In the genomic region with DNA sequence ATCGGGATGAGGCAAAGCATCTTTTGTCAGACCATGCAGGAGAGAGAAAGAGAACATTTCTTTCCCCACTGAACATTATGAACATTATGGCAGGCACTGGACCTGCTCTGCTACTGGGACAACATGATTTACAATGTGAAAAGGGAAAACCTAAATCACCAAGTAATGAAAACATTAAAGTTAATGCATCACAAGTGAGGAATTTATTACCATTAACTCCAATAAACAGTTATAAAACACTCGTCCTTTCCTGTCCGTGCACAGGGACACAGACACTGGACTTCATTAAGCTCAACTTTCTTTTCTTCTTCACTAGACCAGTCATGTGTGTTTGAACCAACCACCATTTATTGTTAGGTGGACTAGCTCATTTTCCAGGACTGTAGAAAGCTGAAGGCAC, we compare ENCODE assay signal across 23 cellular contexts.
"Had no signal": no experiment of that assay in that cellular context is flagged by ENCODE, and none has a peak within 500 bp of the region (broad histone marks: within the 10 kb centered on the region; RNA-seq: fewer than 3 reads in every experiment).

No MANE protein-coding gene starts in this region.

- ATAC-seq: activated CD4-positive, alpha-beta T cell treated with anti-CD3 and anti-CD28 coated beads for 36 hours; activated naive CD8-positive, alpha-beta T cell treated with anti-CD3 and anti-CD28 coated beads, Interleukin-2, amount 50 U/mL, for 24 hours; heart left ventricle; left lobe of liver; lower lobe of right lung; naive thymus-derived CD4-positive, alpha-beta T cell; upper lobe of right lung; WTC11 had no signal

- H3K4me1 ChIP-seq: heart left ventricle, upper lobe of right lung had no signal

- H3K27ac ChIP-seq: epithelial cell of prostate, heart left ventricle, lower lobe of right lung, sigmoid colon, thoracic aorta, upper lobe of right lung had no signal

- H3K9me3 ChIP-seq: heart left ventricle, lower lobe of right lung, sigmoid colon, thoracic aorta, upper lobe of right lung had no signal

- H3K4me1 Mint-ChIP-seq: activated naive CD8-positive, alpha-beta T cell treated with anti-CD3 and anti-CD28 coated beads, Interleukin-2, amount 50 U/mL, for 24 hours; WTC11 had no signal

- H3K4me3 Mint-ChIP-seq: activated CD4-positive, alpha-beta T cell treated with anti-CD3 and anti-CD28 coated beads for 36 hours; activated naive CD8-positive, alpha-beta T cell treated with anti-CD3 and anti-CD28 coated beads, Interleukin-2, amount 50 U/mL, for 24 hours; activated T-cell treated with anti-CD3 and anti-CD28 coated beads, Interleukin-2, amount 50 U/mL, for 24 hours; naive thymus-derived CD4-positive, alpha-beta T cell; WTC11 had no signal

- H3K27me3 Mint-ChIP-seq: activated CD4-positive, alpha-beta T cell treated with anti-CD3 and anti-CD28 coated beads for 36 hours; activated naive CD8-positive, alpha-beta T cell treated with anti-CD3 and anti-CD28 coated beads, Interleukin-2, amount 50 U/mL, for 24 hours; activated T-cell treated with anti-CD3 and anti-CD28 coated beads, Interleukin-2, amount 50 U/mL, for 24 hours; naive thymus-derived CD4-positive, alpha-beta T cell had no signal

- DNase-seq: activated CD4-positive, alpha-beta T cell treated with anti-CD3 and anti-CD28 coated beads for 36 hours; activated CD4-positive, alpha-beta T cell treated with anti-CD3 and anti-CD28 coated beads, Interleukin-2, amount 50 U/mL, for 4 hours; activated CD8-positive, alpha-beta memory T cell treated with anti-CD3 and anti-CD28 coated beads for 24 hours; activated CD8-positive, alpha-beta memory T cell treated with anti-CD3 and anti-CD28 coated beads, Interleukin-2, amount 50 U/mL, for 4 hours; activated effector memory CD4-positive, alpha-beta T cell treated with Interleukin-2 at 50 U/mL for 16 hours; activated naive CD4-positive, alpha-beta T cell treated with anti-CD3 and anti-CD28 coated beads, Interleukin-2, amount 50 U/mL, for 16 hours; activated naive CD8-positive, alpha-beta T cell treated with anti-CD3 and anti-CD28 coated beads, Interleukin-2, amount 50 U/mL, for 24 hours; activated T-cell treated with anti-CD3 and anti-CD28 coated beads, Interleukin-2, amount 50 U/mL, for 24 hours; heart left ventricle; islet precursor cell; lower lobe of right lung; naive thymus-derived CD4-positive, alpha-beta T cell; retina; sigmoid colon; stimulated activated CD4-positive, alpha-beta T cell treated with anti-CD3 and anti-CD28 coated beads, Interleukin-4, amount 100 ng/mL, for 1 hour; stimulated activated naive CD4-positive, alpha-beta T cell treated with Interleukin-2 at 50 U/mL for 16 hours; T-helper 1 cell; T-helper 9 cell; upper lobe of right lung had no signal

- H3K36me3 ChIP-seq: heart left ventricle, lower lobe of right lung, sigmoid colon, thoracic aorta, upper lobe of right lung had no signal

- H3K4me3 ChIP-seq: heart left ventricle, lower lobe of right lung, sigmoid colon, thoracic aorta, upper lobe of right lung had no signal

- H3K36me3 Mint-ChIP-seq: WTC11 had no signal

- H3K27ac Mint-ChIP-seq: activated CD4-positive, alpha-beta T cell treated with anti-CD3 and anti-CD28 coated beads for 36 hours; activated naive CD8-positive, alpha-beta T cell treated with anti-CD3 and anti-CD28 coated beads, Interleukin-2, amount 50 U/mL, for 24 hours; activated T-cell treated with anti-CD3 and anti-CD28 coated beads, Interleukin-2, amount 50 U/mL, for 24 hours; WTC11 had no signal

- H3K9me3 Mint-ChIP-seq: activated naive CD8-positive, alpha-beta T cell treated with anti-CD3 and anti-CD28 coated beads, Interleukin-2, amount 50 U/mL, for 24 hours; activated T-cell treated with anti-CD3 and anti-CD28 coated beads, Interleukin-2, amount 50 U/mL, for 24 hours; naive thymus-derived CD4-positive, alpha-beta T cell; WTC11 had no signal
